ENCODE assay signal across 18 cellular contexts in genomic region chr17:42781639-42782401, GRCh38. TPM values are rescaled to one million over a fixed set of nuclear protein-coding genes. Genes with fewer than 3 reads are reported as not detected.
DNase-seq lines count a peak whose midpoint lies in the region; ATAC-seq and TF ChIP-seq lines count a peak whose summit lies in the region.
"Had no signal": no experiment of that assay in that cellular context is flagged by ENCODE, and none has a peak within 500 bp of the region (broad histone marks: within the 10 kb centered on the region; RNA-seq: fewer than 3 reads in every experiment).

No MANE protein-coding gene starts in this region.

- no peaks in the 10 kb centered on the region for H3K9me3 Mint-ChIP-seq in WTC11
- no peaks in the 10 kb centered on the region for H3K9me3 Mint-ChIP-seq in activated CD8-positive, alpha-beta memory T cell treated with anti-CD3 and anti-CD28 coated beads, Interleukin-2, amount 10 ng/mL, durations not matched to agents 7 days and 5 days (ENCODE audit: low read depth)
- H3K9me3 Mint-ChIP-seq: activated T-helper 1 cell treated with anti-CD3 and anti-CD28 coated beads, Interleukin-12 subunit alpha, Interleukin-12 subunit beta, Interleukin-2, Interleukin-4 antibody, amounts not matched to agents 30 ng/mL and 10 ng/mL and 1 ng/mL, durations not matched to agents 14 hours and 24 hours and 36 hours had no signal

- peaks cover 28% of the 10 kb centered on the region for H3K4me1 ChIP-seq in ES-I3 (ENCODE audit: insufficient read depth, low read length)

- peaks cover 13% of the 10 kb centered on the region for H3K36me3 Mint-ChIP-seq in WTC11
- H3K36me3 Mint-ChIP-seq in activated CD8-positive, alpha-beta memory T cell treated with anti-CD3 and anti-CD28 coated beads, Interleukin-2, amount 10 ng/mL, durations not matched to agents 7 days and 5 days, result peaks cover 24% of the 10 kb centered on the region

- POLR2A ChIA-PET in WTC11 (lab: Charles Lee), result no interaction called here

- no peak for ATAC-seq in WTC11
- peak; percentile 39 for ATAC-seq in sciatic nerve
- ATAC-seq in HG03159 (IDR thresholded peaks at IDR 0.05; ENCODE audit: unreplicated experiment), result no peak
- no peak for ATAC-seq in activated CD8-positive, alpha-beta memory T cell treated with anti-CD3 and anti-CD28 coated beads, Interleukin-2, amount 10 ng/mL, durations not matched to agents 7 days and 5 days
- ATAC-seq in GM21423 (IDR thresholded peaks at IDR 0.05; ENCODE audit: unreplicated experiment), result no peak
- ATAC-seq: heart left ventricle had no signal

- peak overlapping the region; percentile 70 for H3K4me3 Mint-ChIP-seq in WTC11
- H3K4me3 Mint-ChIP-seq in activated CD8-positive, alpha-beta memory T cell treated with anti-CD3 and anti-CD28 coated beads, Interleukin-2, amount 10 ng/mL, durations not matched to agents 7 days and 5 days, result no peak overlapping the region
- H3K4me3 Mint-ChIP-seq: activated T-helper 1 cell treated with anti-CD3 and anti-CD28 coated beads, Interleukin-12 subunit alpha, Interleukin-12 subunit beta, Interleukin-2, Interleukin-4 antibody, amounts not matched to agents 30 ng/mL and 10 ng/mL and 1 ng/mL, durations not matched to agents 14 hours and 24 hours and 36 hours had no signal

- no peak for DNase-seq in WTC11 (ENCODE audit: low spot score)
- DNase-seq in foreskin fibroblast, result no peak
- DNase-seq in sciatic nerve (ENCODE audit: low spot score), result no peak
- no peak for DNase-seq in activated CD8-positive, alpha-beta memory T cell treated with anti-CD3 and anti-CD28 coated beads, Interleukin-2, amount 10 ng/mL, durations not matched to agents 7 days and 5 days
- DNase-seq in amniotic stem cell (lab: John Stamatoyannopoulos, UW), result no peak
- DNase-seq: activated CD4-positive, CD25-positive, alpha-beta regulatory T cell treated with anti-CD3 and anti-CD28 coated beads, Interleukin-2, amount 50 U/mL, for 72 hours; Calu3; cerebellar nuclear complex; heart left ventricle; MV-4-11; NCI-H526; sigmoid colon had no signal

- peaks cover 20% of the 10 kb centered on the region for H3K4me1 Mint-ChIP-seq in WTC11
- peaks cover 26% of the 10 kb centered on the region for H3K4me1 Mint-ChIP-seq in activated CD8-positive, alpha-beta memory T cell treated with anti-CD3 and anti-CD28 coated beads, Interleukin-2, amount 10 ng/mL, durations not matched to agents 7 days and 5 days

- CTCF ChIA-PET in WTC11 (lab: Charles Lee), result interaction anchor here (0.6 to 4.5 kb wide), 4 partner anchors 18 to 1210 kb away, joined by 3 to 39 read pairs (median 10); partner anchors contain the start of gene BECN1
- CTCF ChIA-PET in activated CD8-positive, alpha-beta memory T cell treated with anti-CD3 and anti-CD28 coated beads, Interleukin-2, amount 10 ng/mL, durations not matched to agents 7 days and 5 days (lab: Charles Lee), result interaction anchor here (0.6 to 3.6 kb wide), 3 partner anchors 8 to 18 kb away, joined by 3 to 13 read pairs (median 4); partner anchors contain the start of gene VPS25

- no peak overlapping the region for H3K27ac Mint-ChIP-seq in WTC11
- H3K27ac Mint-ChIP-seq in activated CD8-positive, alpha-beta memory T cell treated with anti-CD3 and anti-CD28 coated beads, Interleukin-2, amount 10 ng/mL, durations not matched to agents 7 days and 5 days, result no peak overlapping the region
- H3K27ac Mint-ChIP-seq: activated T-helper 1 cell treated with anti-CD3 and anti-CD28 coated beads, Interleukin-12 subunit alpha, Interleukin-12 subunit beta, Interleukin-2, Interleukin-4 antibody, amounts not matched to agents 30 ng/mL and 10 ng/mL and 1 ng/mL, durations not matched to agents 14 hours and 24 hours and 36 hours had no signal

- H3K9ac ChIP-seq in ES-I3 (ENCODE audit: low read depth, low read length), result peak overlapping the region; percentile 66; the same call in 1 of the 2 replicates

- H3K27me3 Mint-ChIP-seq in WTC11 (ENCODE audit: low read depth), result peaks cover 48% of the 10 kb centered on the region
- peaks cover 58% of the 10 kb centered on the region for H3K27me3 Mint-ChIP-seq in activated CD8-positive, alpha-beta memory T cell treated with anti-CD3 and anti-CD28 coated beads, Interleukin-2, amount 10 ng/mL, durations not matched to agents 7 days and 5 days

- TF ChIP-seq CTCF in WTC11 (IDR thresholded peaks at IDR 0.05) (no peak), foreskin fibroblast (IDR thresholded peaks at IDR 0.05; ENCODE audit: low read depth, low read length) (no peak)

- no peaks in the 10 kb centered on the region for H3K9me3 ChIP-seq in ES-I3 (ENCODE audit: control insufficient read depth, insufficient read depth, low read length)
- H3K9me3 ChIP-seq: heart left ventricle, sigmoid colon had no signal

- intact Hi-C loops in sciatic nerve (cut with DNase I), result loop anchor here (5.0 kb wide), 1 partner anchor 820 kb away; no protein-coding TSS in a partner anchor

- H3K4me3 ChIP-seq in foreskin fibroblast (ENCODE audit: low read depth in 1 of 2, low read length in 2 of 2), result peak overlapping the region; percentile 24 to 82

- H3K36me3 ChIP-seq in ES-I3 (ENCODE audit: insufficient read depth, low read length), result peaks cover under 1% of the 10 kb centered on the region; the same call in 1 of the 2 replicates

TF ChIP-seq in WTC11, 78 proteins besides CTCF, POLR2A, EP300 and RAD21 (continues in another document):
- TF ChIP-seq HMGXB4 (CRISPR knock-in tag; IDR thresholded peaks at IDR 0.05), result no peak
- TF ChIP-seq, protein P1, sequence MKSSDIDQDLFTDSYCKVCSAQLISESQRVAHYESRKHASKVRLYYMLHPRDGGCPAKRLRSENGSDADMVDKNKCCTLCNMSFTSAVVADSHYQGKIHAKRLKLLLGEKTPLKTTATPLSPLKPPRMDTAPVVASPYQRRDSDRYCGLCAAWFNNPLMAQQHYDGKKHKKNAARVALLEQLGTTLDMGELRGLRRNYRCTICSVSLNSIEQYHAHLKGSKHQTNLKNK (CRISPR knock-in tag; IDR thresholded peaks at IDR 0.05), result no peak
- no peak for TF ChIP-seq ATF6 (CRISPR knock-in tag; IDR thresholded peaks at IDR 0.05)

RNA-seq across cellular contexts. Expression of gene WNK4, which starts 1.4 kb away (rescaled TPM):
- total RNA-seq in WTC11 (2021), result 1.4 to 1.7 TPM (median 1.5 TPM) in 3 replicates
- total RNA-seq in sciatic nerve, result 1.4 TPM
- under 1 TPM; 0.20 to 0.59 TPM for total RNA-seq in activated CD8-positive, alpha-beta memory T cell treated with anti-CD3 and anti-CD28 coated beads, Interleukin-2, amount 10 ng/mL, durations not matched to agents 7 days and 5 days
- total RNA-seq: mesenteric fat pad, ureter had no signal

RNA-seq across cellular contexts. Expression of gene VPS25, which starts 8.6 kb away (rescaled TPM):
- 98.6 to 103 TPM (median 101 TPM) in 3 replicates for total RNA-seq in WTC11 (2021)
- 24.8 TPM for total RNA-seq in sciatic nerve
- total RNA-seq in activated CD8-positive, alpha-beta memory T cell treated with anti-CD3 and anti-CD28 coated beads, Interleukin-2, amount 10 ng/mL, durations not matched to agents 7 days and 5 days, result 10 to 100 TPM; 62.8 to 77.8 TPM

RNA-seq across cellular contexts. Expression of gene COA3, which starts 16.7 kb away (rescaled TPM):
- total RNA-seq in WTC11 (2021), result 54.2 to 65.2 TPM (median 60.9 TPM) in 3 replicates
- total RNA-seq in sciatic nerve, result 36.1 TPM
- 10 to 100 TPM; 43.7 to 48.2 TPM for total RNA-seq in activated CD8-positive, alpha-beta memory T cell treated with anti-CD3 and anti-CD28 coated beads, Interleukin-2, amount 10 ng/mL, durations not matched to agents 7 days and 5 days

RNA-seq across cellular contexts. Expression of gene CNTD1, which starts 16.8 kb away (rescaled TPM):
- total RNA-seq in WTC11 (2021), result not detected in 3 replicates
- total RNA-seq in sciatic nerve, result 1.1 TPM
- not detected for total RNA-seq in activated CD8-positive, alpha-beta memory T cell treated with anti-CD3 and anti-CD28 coated beads, Interleukin-2, amount 10 ng/mL, durations not matched to agents 7 days and 5 days
- total RNA-seq: activated T-helper 1 cell treated with anti-CD3 and anti-CD28 coated beads, Interleukin-12 subunit alpha, Interleukin-12 subunit beta, Interleukin-2, Interleukin-4 antibody, amounts not matched to agents 30 ng/mL and 10 ng/mL and 1 ng/mL, durations not matched to agents 14 hours and 24 hours and 36 hours; heart left ventricle; mesenteric fat pad had no signal

RNA-seq across cellular contexts. Expression of gene RAMP2, which starts 20.8 kb away (rescaled TPM):
- total RNA-seq in WTC11 (2021) (10.9 to 13.1 TPM (median 11.6 TPM) in 3 replicates), sciatic nerve (67.5 TPM)
- total RNA-seq in activated CD8-positive, alpha-beta memory T cell treated with anti-CD3 and anti-CD28 coated beads, Interleukin-2, amount 10 ng/mL, durations not matched to agents 7 days and 5 days, result not detected
- total RNA-seq: activated T-helper 1 cell treated with anti-CD3 and anti-CD28 coated beads, Interleukin-12 subunit alpha, Interleukin-12 subunit beta, Interleukin-2, Interleukin-4 antibody, amounts not matched to agents 30 ng/mL and 10 ng/mL and 1 ng/mL, durations not matched to agents 14 hours and 24 hours and 36 hours; Calu3 had no signal
